Comparison of ENCODE assay signal across 8 cellular contexts in genomic region chr1:156282143-156282478, GRCh38. TPM values are rescaled to one million over a fixed set of nuclear protein-coding genes. Genes with fewer than 3 reads are reported as not detected.
DNase-seq lines count a peak whose midpoint lies in the region; ATAC-seq and TF ChIP-seq lines count a peak whose summit lies in the region.

No MANE protein-coding gene starts in this region.

- WGBS in psoas muscle, 3 donors: 0 to 1% (median 0%) methylated on average over 10 of the region's 10 CpGs

- peak overlapping the region; percentile 89 to 97 (median 97) for H3K4me3 Mint-ChIP-seq in T-cell

- ATAC-seq in HG03280 (IDR thresholded peaks at IDR 0.05; ENCODE audit: unreplicated experiment) (peak; percentile 11), T-cell (replicated peaks in 1 of 4) (no peak), psoas muscle (peak; percentile 8 to 20 (median 14))

- H3K36me3 Mint-ChIP-seq in T-cell: peaks cover 15% of the 10 kb centered on the region

- intact Hi-C loops in psoas muscle (cut with DNase I): no loop called here

- DNase-seq in ELR (ENCODE audit: low read depth): peak; percentile 31
- DNase-seq in T-cell: no peak
- no peak for DNase-seq in foreskin fibroblast
- DNase-seq in psoas muscle: no peak
- DNase-seq in stimulated activated naive CD4-positive, alpha-beta T cell treated with Interleukin-2 at 50 U/mL for 16 hours (lab: John Stamatoyannopoulos, UW): no peak
- DNase-seq in activated CD4-positive, CD25-positive, alpha-beta regulatory T cell treated with anti-CD3 and anti-CD28 coated beads, Interleukin-2, amount 50 U/mL, for 72 hours: no peak
- DNase-seq in AG08395 (ENCODE audit: low spot score): no peak

- peaks cover 7 to 34% of the 10 kb centered on the region in 2 donors for H3K36me3 ChIP-seq in psoas muscle (ENCODE audit: insufficient read depth in 1 of 2, low read depth in 1 of 2)

- no peaks in the 10 kb centered on the region for H3K9me3 Mint-ChIP-seq in T-cell

- peak overlapping the region; percentile 92 for H3K27ac ChIP-seq in psoas muscle

- peak overlapping the region; percentile 83 to 95 for H3K27ac Mint-ChIP-seq in T-cell

- CTCF ChIA-PET in T-cell (lab: Charles Lee): interaction anchor here (0.5 to 2.0 kb wide), 7 partner anchors 55 to 816 kb away, joined by 3 to 9 read pairs (median 3); partner anchors contain the start of gene SLC25A44 (in 1 of the 2)

- H3K4me1 Mint-ChIP-seq in T-cell: peaks cover 39 to 44% (median 42%) of the 10 kb centered on the region in 3 donors

- no peaks in the 10 kb centered on the region for H3K9me3 ChIP-seq in psoas muscle

- no peak for TF ChIP-seq CTCF in foreskin fibroblast (IDR thresholded peaks at IDR 0.05; ENCODE audit: low read depth, low read length)
- no peak for TF ChIP-seq CTCF in psoas muscle (IDR thresholded peaks at IDR 0.05)

- H3K27me3 ChIP-seq in psoas muscle (ENCODE audit: insufficient read depth in 3 of 3, low read length in 2 of 3): no peaks in the 10 kb centered on the region

- H3K27me3 Mint-ChIP-seq in T-cell: no peaks in the 10 kb centered on the region

- H3K4me1 ChIP-seq in psoas muscle: peaks cover 33% of the 10 kb centered on the region

- POLR2A ChIA-PET in T-cell (lab: Charles Lee): interaction anchor here (1.0 kb wide), 3 partner anchors 9 to 88 kb away, joined by 3 to 6 read pairs (median 3); partner anchors contain the start of genes PMF1 (in 1 of the 2) and SLC25A44 (in 1 of the 2)

- peak overlapping the region; percentile 95 to 97 for H3K4me3 ChIP-seq in foreskin fibroblast (ENCODE audit: low read depth in 1 of 2, low read length in 2 of 2)
- peak overlapping the region; percentile 85 for H3K4me3 ChIP-seq in psoas muscle

RNA-seq across cellular contexts. Expression of gene SMG5, which starts 0.5 kb away (rescaled TPM):
- 10 to 100 TPM; 60.5 to 84.2 (median 81.3) TPM for total RNA-seq in T-cell
- total RNA-seq in psoas muscle: 10 to 100 TPM; 46.8 to 90.7 (median 80.8) TPM
- polyA plus RNA-seq in psoas muscle: 10 to 100 TPM; 54.0 to 74.5 (median 72.4) TPM

RNA-seq across cellular contexts. Expression of gene TMEM79, which starts 2.0 kb away (rescaled TPM):
- total RNA-seq in T-cell: 10 to 100 TPM in 3 of 5 donors, 1 to 10 TPM in 2; 4.9 to 17.6 (median 17.3) TPM
- 1 to 10 TPM in 1 of 4 donors, under 1 TPM in 3; 0.69 to 1.6 (median 0.87) TPM for total RNA-seq in psoas muscle
- 1 to 10 TPM in 2 of 3 donors, under 1 TPM in 1; 0.89 to 3.6 (median 1.5) TPM for polyA plus RNA-seq in psoas muscle

RNA-seq across cellular contexts. Expression of gene GLMP, which starts 13.4 kb away (rescaled TPM):
- total RNA-seq in T-cell (10 to 100 TPM; 18.7 to 25.4 (median 24.1) TPM), psoas muscle (1 to 10 TPM; 5.1 to 9.6 (median 7.5) TPM)
- polyA plus RNA-seq in psoas muscle: 1 to 10 TPM; 6.1 to 8.3 (median 6.8) TPM

RNA-seq across cellular contexts. Expression of gene VHLL, which starts 17.0 kb away (rescaled TPM):
- total RNA-seq in T-cell: under 1 TPM in 2 of 5 donors, not detected in 3; 0.39 to 0.88 TPM
- total RNA-seq in psoas muscle: not detected
- not detected for polyA plus RNA-seq in psoas muscle

RNA-seq across cellular contexts. Expression of gene PAQR6, which starts 34.3 kb away (rescaled TPM):
- total RNA-seq in T-cell: 1 to 10 TPM; 2.5 to 3.1 (median 2.9) TPM
- total RNA-seq in psoas muscle: 1 to 10 TPM in 1 of 4 donors, under 1 TPM in 3; 0.32 to 1.2 (median 0.80) TPM
- under 1 TPM; 0.30 to 0.85 (median 0.39) TPM for polyA plus RNA-seq in psoas muscle

Comparison
In these comparisons a context has a peak if more than half of its experiments do, and no peak if none do; other contexts are left out.
1. ATAC-seq: peak in HG03280 (single experiment) and psoas muscle (4 of 4); none in T-cell (0 of 4).